Comparison of ENCODE assay signal across 8 cellular contexts in genomic region chr5:35815089-35815936, GRCh38. TPM values are rescaled to one million over a fixed set of nuclear protein-coding genes. Genes with fewer than 3 reads are reported as not detected.
A peak's percentile ranks its signal among the peaks of the same experiment; 100 is the strongest.
DNase-seq lines count a peak whose midpoint lies in the region; ATAC-seq and TF ChIP-seq lines count a peak whose summit lies in the region.

No MANE protein-coding gene starts in this region.

- H3K27ac ChIP-seq in HCT116 (ENCODE audit: low read depth, low read length) (no peak overlapping the region), fibroblast of lung (ENCODE audit: insufficient read depth, low read length) (no peak overlapping the region), Peyer's patch (peak overlapping the region in 2 of 4 donors; percentile 35 to 73)

- H3K4me3 ChIP-seq in HCT116 (replicated peaks in 1 of 2; ENCODE audit: low read depth in 1 of 2, low read length in 2 of 2) (no peak overlapping the region), fibroblast of lung (replicated peaks in 1 of 4; ENCODE audit: control extremely low read depth in 1 of 4, insufficient read depth in 1 of 4, low read depth in 3 of 4, low read length in 4 of 4) (no peak overlapping the region), Peyer's patch (no peak overlapping the region)

- no TSS peak for BruUV-seq in HCT116 (replicated peaks; lab: Mats Ljungman, UMichigan)

- H3K9ac ChIP-seq in HCT116 (ENCODE audit: low read length), result no peak overlapping the region
- H3K9ac ChIP-seq in fibroblast of lung (ENCODE audit: insufficient read depth, low read length), result no peak overlapping the region

- H3K9me2 ChIP-seq in HCT116 (ENCODE audit: insufficient read depth), result no peaks in the 10 kb centered on the region

- POLR2A ChIA-PET in HCT116 (lab: Charles Lee), result no interaction called here

- H3K27me3 ChIP-seq in HCT116 (ENCODE audit: insufficient read depth, low read length) (peaks cover 16% of the 10 kb centered on the region; the same call in 1 of the 2 replicates), fibroblast of lung (ENCODE audit: control insufficient read depth, insufficient read depth, low read length) (no peaks in the 10 kb centered on the region), Peyer's patch (no peaks in the 10 kb centered on the region)

- H3K79me2 ChIP-seq in HCT116 (ENCODE audit: insufficient read depth, low read length) (no peaks in the 10 kb centered on the region), fibroblast of lung (ENCODE audit: control insufficient read depth, insufficient read depth, low read length) (no peaks in the 10 kb centered on the region)

- DNase-seq in NCI-H524 (lab: John Stamatoyannopoulos, UW) (peak; percentile 49 to 51), NCI-H524 treated with DMSO at 0.1 percent for 48 hours (lab: John Stamatoyannopoulos, UW) (no peak), HCT116 (ENCODE audit: low read depth, low spot score) (peak; percentile 2), OCI-M1 (lab: John Stamatoyannopoulos, UW) (peak; percentile 62), fibroblast of lung (ENCODE audit: low read depth in 2 of 2) (peak in 1 of 2 donors; percentile 31), GF-D8 (lab: John Stamatoyannopoulos, UW) (no peak), Peyer's patch (no peak), D341Med (ENCODE audit: low spot score) (no peak)

- RAD21 ChIA-PET in HCT116 (lab: Charles Lee; ENCODE audit: low non-redundant PET in 1 of 2, low total read pairs in 2 of 2, uncharacterized antibody in 2 of 2, unreplicated experiment in 2 of 2), result no interaction called here

- H2AFZ ChIP-seq in HCT116 (ENCODE audit: low read depth, low read length, poor library complexity, severe bottlenecking) (no peak overlapping the region), fibroblast of lung (ENCODE audit: low read length) (no peak overlapping the region)

- TF ChIP-seq POLR2A in HCT116 (IDR thresholded peaks at IDR 0.05; ENCODE audit: borderline replicate concordance, extremely low read depth, insufficient read depth, insufficient read length) (no peak), Peyer's patch (IDR thresholded peaks at IDR 0.05) (no peak)

- H3K4me2 ChIP-seq in HCT116 (ENCODE audit: low read length), result no peak overlapping the region
- no peak overlapping the region for H3K4me2 ChIP-seq in fibroblast of lung (ENCODE audit: extremely low read depth, insufficient read depth, low read length)

- CTCF ChIA-PET in HCT116 (lab: Charles Lee), result no interaction called here

- TF ChIP-seq CTCF in HCT116 (IDR thresholded peaks at IDR 0.05 in 2 of 3, conservative IDR thresholded peaks at IDR 0.05 in 1 of 3; ENCODE audit: borderline replicate concordance in 1 of 3, insufficient read depth in 1 of 3, low read depth in 2 of 3, low read length in 2 of 3) (peak in 2 of 3 experiments; percentile 43 to 45; a peak in 3 of 6 replicates), fibroblast of lung (conservative IDR thresholded peaks at IDR 0.05 in 1 of 2, IDR thresholded peaks at IDR 0.05 in 1 of 2; ENCODE audit: low read depth in 1 of 2, low read length in 2 of 2) (peak; percentile 34 to 57), Peyer's patch (IDR thresholded peaks at IDR 0.05) (peak in 3 of 6 experiments; percentile 25 to 52 (median 34))

- H3K4me1 ChIP-seq in HCT116 (ENCODE audit: control insufficient read depth in 1 of 2, insufficient read depth in 2 of 2, low read length in 2 of 2) (no peaks in the 10 kb centered on the region), fibroblast of lung (ENCODE audit: control insufficient read depth, extremely low read depth, insufficient read depth, low read length) (no peaks in the 10 kb centered on the region), Peyer's patch (no peaks in the 10 kb centered on the region)

- TF ChIP-seq RAD21 in HCT116 (IDR thresholded peaks at IDR 0.05; ENCODE audit: low read depth), result no peak

- H4K20me1 ChIP-seq in HCT116 (ENCODE audit: insufficient read depth), result no peaks in the 10 kb centered on the region
- H4K20me1 ChIP-seq in fibroblast of lung (ENCODE audit: control insufficient read depth, extremely low read depth, insufficient read depth, low read length), result no peaks in the 10 kb centered on the region

- H3K9me3 ChIP-seq in HCT116 (ENCODE audit: control insufficient read depth in 1 of 2, insufficient read depth in 1 of 2, low read depth in 1 of 2, low read length in 2 of 2), result no peaks in the 10 kb centered on the region
- no peaks in the 10 kb centered on the region for H3K9me3 ChIP-seq in fibroblast of lung (ENCODE audit: control insufficient read depth, insufficient read depth, low read depth, low read length)
- H3K9me3 ChIP-seq in Peyer's patch, result no peaks in the 10 kb centered on the region

- intact Hi-C loops in HCT116 (cut with micrococcal nuclease), result no loop called here

- peak; percentile 89 for ATAC-seq in HCT116

- no peaks in the 10 kb centered on the region for H3K36me3 ChIP-seq in HCT116 (ENCODE audit: control insufficient read depth in 1 of 2, insufficient read depth in 2 of 2, low read length in 2 of 2)
- H3K36me3 ChIP-seq in fibroblast of lung (ENCODE audit: control insufficient read depth, insufficient read depth, low read length), result no peaks in the 10 kb centered on the region
- H3K36me3 ChIP-seq in Peyer's patch, result no peaks in the 10 kb centered on the region

TF ChIP-seq in HCT116, 20 proteins besides CTCF, POLR2A, EP300 and RAD21:
- TF ChIP-seq SIN3A (IDR thresholded peaks at IDR 0.05; ENCODE audit: low read depth) (no peak), EZH2phosphoT487 (IDR thresholded peaks at IDR 0.05; ENCODE audit: borderline replicate concordance) (no peak), YY1 (IDR thresholded peaks at IDR 0.05; ENCODE audit: extremely low read depth, insufficient replicate concordance, low read depth, low read length) (no peak), MAX (IDR thresholded peaks at IDR 0.05) (no peak), CEBPB (IDR thresholded peaks at IDR 0.05; ENCODE audit: low read depth) (no peak), ZFX (IDR thresholded peaks at IDR 0.05) (no peak), SP1 (IDR thresholded peaks at IDR 0.05; ENCODE audit: low read depth) (no peak), REST (IDR thresholded peaks at IDR 0.05; ENCODE audit: low read depth) (no peak), SRF (IDR thresholded peaks at IDR 0.05; ENCODE audit: low read depth) (no peak), ZNF274 (IDR thresholded peaks at IDR 0.05; ENCODE audit: low read depth, low read length) (no peak), TCF7L2 (IDR thresholded peaks at IDR 0.05; ENCODE audit: borderline replicate concordance, extremely low read depth, insufficient read depth, insufficient read length) (no peak), EGR1 (IDR thresholded peaks at IDR 0.05; ENCODE audit: low read depth) (no peak), EZH2 (IDR thresholded peaks at IDR 0.05) (no peak), ATF3 (IDR thresholded peaks at IDR 0.05) (no peak), POLR2AphosphoS5 (IDR thresholded peaks at IDR 0.05; ENCODE audit: low read depth, low read length) (no peak)

RNA-seq across cellular contexts. Expression of gene IL7R, which starts 41.4 kb away (rescaled TPM):
- total RNA-seq in HCT116 (2021; ENCODE audit: unreplicated experiment) (0.98 TPM), fibroblast of lung (10.3 and 67.9 TPM in 2 replicates), Peyer's patch (100 to 1,000 TPM in 1 of 4 donors, 10 to 100 TPM in 3; 36.8 to 101 (median 59.4) TPM)
- polyA plus RNA-seq in HCT116 (2012), result not detected in 2 replicates
- 195 and 266 TPM in 2 replicates for polyA plus RNA-seq in fibroblast of lung
- 73.9 and 121 TPM in 2 replicates for polyA plus RNA-seq in fibroblast of lung (2012)
- polyA minus RNA-seq in fibroblast of lung (ENCODE audit: low replicate concordance), result 139 and 186 TPM in 2 replicates

Comparison
In these comparisons a context has a peak if more than half of its experiments do, and no peak if none do; other contexts are left out.
1. DNase-seq: peak in NCI-H524 (2 of 2), HCT116 (single experiment) and OCI-M1 (single experiment); none in NCI-H524 treated with DMSO at 0.1 percent for 48 hours (single experiment), GF-D8 (single experiment), Peyer's patch (0 of 3) and D341Med (single experiment).